In genomic region chr10:50538473-50539398, GRCh38 we compare ENCODE assay signal across 12 cellular contexts.
A peak's percentile ranks its signal among the peaks of the same experiment; 100 is the strongest.
DNase-seq lines count a peak whose midpoint lies in the region; ATAC-seq and TF ChIP-seq lines count a peak whose summit lies in the region.
"Had no signal": no experiment of that assay in that cellular context is flagged by ENCODE, and none has a peak within 500 bp of the region (broad histone marks: within the 10 kb centered on the region; RNA-seq: fewer than 3 reads in every experiment).

No MANE protein-coding gene starts in this region.

- TF ChIP-seq CTCF in GM10266 (IDR thresholded peaks at IDR 0.05; ENCODE audit: control insufficient read depth, insufficient read depth, low read depth, missing control alignments) = no peak
- TF ChIP-seq CTCF in lower lobe of right lung (IDR thresholded peaks at IDR 0.05) = no peak

- ATAC-seq in GM21737 (IDR thresholded peaks at IDR 0.05; ENCODE audit: unreplicated experiment) = peak; percentile 37
- peak; percentile 44 to 60 for ATAC-seq in lower lobe of right lung
- ATAC-seq in GM21528 (IDR thresholded peaks at IDR 0.05; ENCODE audit: low FRiP score, unreplicated experiment) = no peak
- ATAC-seq in GM18505 (IDR thresholded peaks at IDR 0.05; ENCODE audit: unreplicated experiment) = no peak
- ATAC-seq in HG03571 (IDR thresholded peaks at IDR 0.05; ENCODE audit: unreplicated experiment) = no peak

- no peaks in the 10 kb centered on the region for H3K27me3 Mint-ChIP-seq in activated T-helper 1 cell treated with anti-CD3 and anti-CD28 coated beads, Interleukin-12 subunit alpha, Interleukin-12 subunit beta, Interleukin-2, Interleukin-4 antibody, amounts not matched to agents 30 ng/mL and 10 ng/mL and 1 ng/mL, durations not matched to agents 14 hours and 24 hours and 36 hours (ENCODE audit: insufficient read depth)
- H3K27me3 Mint-ChIP-seq: IgD-negative memory B cell had no signal

- H3K27me3 ChIP-seq in lower lobe of right lung (ENCODE audit: low read depth) = no peaks in the 10 kb centered on the region

- intact Hi-C loops in activated T-helper 1 cell treated with anti-CD3 and anti-CD28 coated beads, Interleukin-12 subunit alpha, Interleukin-12 subunit beta, Interleukin-2, Interleukin-4 antibody, amounts not matched to agents 30 ng/mL and 10 ng/mL and 1 ng/mL, durations not matched to agents 14 hours and 24 hours and 36 hours (cut with micrococcal nuclease) = loop anchor here (1.0 to 5.0 kb wide), 6 partner anchors 11 to 1339 kb away; no protein-coding TSS in a partner anchor
- intact Hi-C loops in lower lobe of right lung (cut with DNase I) = no loop called here

- H3K9me3 ChIP-seq in lower lobe of right lung = no peaks in the 10 kb centered on the region

- peaks cover 6% of the 10 kb centered on the region for H3K36me3 Mint-ChIP-seq in activated T-helper 1 cell treated with anti-CD3 and anti-CD28 coated beads, Interleukin-12 subunit alpha, Interleukin-12 subunit beta, Interleukin-2, Interleukin-4 antibody, amounts not matched to agents 30 ng/mL and 10 ng/mL and 1 ng/mL, durations not matched to agents 14 hours and 24 hours and 36 hours (ENCODE audit: low read depth)

- no peak overlapping the region for H3K27ac ChIP-seq in lower lobe of right lung

- no peak for TF ChIP-seq POLR2A in GM18505 (IDR thresholded peaks at IDR 0.05; ENCODE audit: borderline replicate concordance, extremely low read depth, insufficient read depth, insufficient read length)

- peak overlapping the region; percentile 34 for H3K4me3 Mint-ChIP-seq in activated T-helper 1 cell treated with anti-CD3 and anti-CD28 coated beads, Interleukin-12 subunit alpha, Interleukin-12 subunit beta, Interleukin-2, Interleukin-4 antibody, amounts not matched to agents 30 ng/mL and 10 ng/mL and 1 ng/mL, durations not matched to agents 14 hours and 24 hours and 36 hours

- H3K36me3 ChIP-seq in lower lobe of right lung = no peaks in the 10 kb centered on the region

- H3K27ac Mint-ChIP-seq in activated T-helper 1 cell treated with anti-CD3 and anti-CD28 coated beads, Interleukin-12 subunit alpha, Interleukin-12 subunit beta, Interleukin-2, Interleukin-4 antibody, amounts not matched to agents 30 ng/mL and 10 ng/mL and 1 ng/mL, durations not matched to agents 14 hours and 24 hours and 36 hours = peak overlapping the region; percentile 81

- peak; percentile 30 for DNase-seq in GM10266 (ENCODE audit: extremely low spot score)
- DNase-seq in activated T-helper 1 cell treated with anti-CD3 and anti-CD28 coated beads, Interleukin-12 subunit alpha, Interleukin-12 subunit beta, Interleukin-2, Interleukin-4 antibody, amounts not matched to agents 30 ng/mL and 10 ng/mL and 1 ng/mL, durations not matched to agents 14 hours and 24 hours and 36 hours (ENCODE audit: low spot score) = no peak
- no peak for DNase-seq in lower lobe of right lung
- no peak for DNase-seq in NCI-H2227 treated with DMSO at 0.1 percent for 48 hours (lab: John Stamatoyannopoulos, UW)
- DNase-seq: GF-D8, T-helper 9 cell had no signal

- no peak overlapping the region for H3K4me3 ChIP-seq in lower lobe of right lung
- H3K4me3 ChIP-seq: skin epidermis had no signal

- peaks cover 8% of the 10 kb centered on the region for H3K9me3 Mint-ChIP-seq in activated T-helper 1 cell treated with anti-CD3 and anti-CD28 coated beads, Interleukin-12 subunit alpha, Interleukin-12 subunit beta, Interleukin-2, Interleukin-4 antibody, amounts not matched to agents 30 ng/mL and 10 ng/mL and 1 ng/mL, durations not matched to agents 14 hours and 24 hours and 36 hours
- H3K9me3 Mint-ChIP-seq: IgD-negative memory B cell had no signal

- peaks cover 7% of the 10 kb centered on the region for H3K4me1 ChIP-seq in lower lobe of right lung

- peaks cover 73% of the 10 kb centered on the region for H3K4me1 Mint-ChIP-seq in activated T-helper 1 cell treated with anti-CD3 and anti-CD28 coated beads, Interleukin-12 subunit alpha, Interleukin-12 subunit beta, Interleukin-2, Interleukin-4 antibody, amounts not matched to agents 30 ng/mL and 10 ng/mL and 1 ng/mL, durations not matched to agents 14 hours and 24 hours and 36 hours (ENCODE audit: low read depth)

Comparison
In these comparisons a context has a peak if more than half of its experiments do, and no peak if none do; other contexts are left out.
1. ATAC-seq: peak in GM21737 (single experiment) and lower lobe of right lung (2 of 2); none in GM21528 (single experiment), GM18505 (single experiment) and HG03571 (single experiment).